1 cellular context compared by ENCODE assay signal in the genomic region with DNA sequence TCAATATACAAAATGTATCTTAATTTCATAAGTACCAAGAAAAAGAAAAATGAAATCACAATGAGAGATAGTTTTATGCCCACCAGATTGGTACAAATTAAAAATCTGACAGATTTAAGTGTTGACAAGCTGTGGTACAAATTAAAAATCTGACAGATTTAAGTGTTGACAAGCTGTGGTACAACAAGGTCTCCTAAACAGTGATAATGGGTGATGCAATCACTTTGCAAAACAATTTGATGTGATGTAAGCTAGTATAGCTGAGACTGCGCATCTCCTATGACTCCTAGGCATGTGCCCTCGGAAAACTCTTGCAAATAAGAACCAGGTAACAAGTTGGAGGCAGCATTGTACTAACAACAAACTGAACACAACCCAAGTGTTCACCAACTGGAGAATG.
TF ChIP-seq lines count a peak whose summit lies in the region.

No MANE protein-coding gene starts in this region.

TF ChIP-seq in GM12878, 131 proteins besides CTCF, POLR2A, EP300 and RAD21 (continued from another document):
- TF ChIP-seq NFXL1 (IDR thresholded peaks at IDR 0.05; ENCODE audit: borderline replicate concordance) (no peak), SIX5 (IDR thresholded peaks at IDR 0.05; ENCODE audit: low read depth, low read length, severe bottlenecking) (no peak), NFYA (IDR thresholded peaks at IDR 0.05; ENCODE audit: borderline replicate concordance, low read depth, low read length) (no peak), ASH2L (IDR thresholded peaks at IDR 0.05; ENCODE audit: borderline replicate concordance, low read depth) (no peak), SPI1 (IDR thresholded peaks at IDR 0.05; ENCODE audit: borderline replicate concordance, insufficient read depth, low read depth, low read length) (no peak), NBN (IDR thresholded peaks at IDR 0.05) (no peak), SMC3 (IDR thresholded peaks at IDR 0.05; ENCODE audit: borderline replicate concordance, low read length) (no peak), STAT1 (conservative IDR thresholded peaks at IDR 0.05) (no peak), TAF1 (IDR thresholded peaks at IDR 0.05; ENCODE audit: borderline replicate concordance, low read depth, low read length) (no peak), NR2C2 (IDR thresholded peaks at IDR 0.05; ENCODE audit: borderline replicate concordance, control insufficient read depth, insufficient read length, low read depth) (no peak), BACH1 (IDR thresholded peaks at IDR 0.05; ENCODE audit: borderline replicate concordance) (no peak)
- TF ChIP-seq, protein P1, sequence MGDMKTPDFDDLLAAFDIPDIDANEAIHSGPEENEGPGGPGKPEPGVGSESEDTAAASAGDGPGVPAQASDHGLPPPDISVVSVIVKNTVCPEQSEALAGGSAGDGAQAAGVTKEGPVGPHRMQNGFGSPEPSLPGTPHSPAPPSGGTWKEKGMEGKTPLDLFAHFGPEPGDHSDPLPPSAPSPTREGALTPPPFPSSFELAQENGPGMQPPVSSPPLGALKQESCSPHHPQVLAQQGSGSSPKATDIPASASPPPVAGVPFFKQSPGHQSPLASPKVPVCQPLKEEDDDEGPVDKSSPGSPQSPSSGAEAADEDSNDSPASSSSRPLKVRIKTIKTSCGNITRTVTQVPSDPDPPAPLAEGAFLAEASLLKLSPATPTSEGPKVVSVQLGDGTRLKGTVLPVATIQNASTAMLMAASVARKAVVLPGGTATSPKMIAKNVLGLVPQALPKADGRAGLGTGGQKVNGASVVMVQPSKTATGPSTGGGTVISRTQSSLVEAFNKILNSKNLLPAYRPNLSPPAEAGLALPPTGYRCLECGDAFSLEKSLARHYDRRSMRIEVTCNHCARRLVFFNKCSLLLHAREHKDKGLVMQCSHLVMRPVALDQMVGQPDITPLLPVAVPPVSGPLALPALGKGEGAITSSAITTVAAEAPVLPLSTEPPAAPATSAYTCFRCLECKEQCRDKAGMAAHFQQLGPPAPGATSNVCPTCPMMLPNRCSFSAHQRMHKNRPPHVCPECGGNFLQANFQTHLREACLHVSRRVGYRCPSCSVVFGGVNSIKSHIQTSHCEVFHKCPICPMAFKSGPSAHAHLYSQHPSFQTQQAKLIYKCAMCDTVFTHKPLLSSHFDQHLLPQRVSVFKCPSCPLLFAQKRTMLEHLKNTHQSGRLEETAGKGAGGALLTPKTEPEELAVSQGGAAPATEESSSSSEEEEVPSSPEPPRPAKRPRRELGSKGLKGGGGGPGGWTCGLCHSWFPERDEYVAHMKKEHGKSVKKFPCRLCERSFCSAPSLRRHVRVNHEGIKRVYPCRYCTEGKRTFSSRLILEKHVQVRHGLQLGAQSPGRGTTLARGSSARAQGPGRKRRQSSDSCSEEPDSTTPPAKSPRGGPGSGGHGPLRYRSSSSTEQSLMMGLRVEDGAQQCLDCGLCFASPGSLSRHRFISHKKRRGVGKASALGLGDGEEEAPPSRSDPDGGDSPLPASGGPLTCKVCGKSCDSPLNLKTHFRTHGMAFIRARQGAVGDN (IDR thresholded peaks at IDR 0.05): no peak
- TF ChIP-seq, protein P2, sequence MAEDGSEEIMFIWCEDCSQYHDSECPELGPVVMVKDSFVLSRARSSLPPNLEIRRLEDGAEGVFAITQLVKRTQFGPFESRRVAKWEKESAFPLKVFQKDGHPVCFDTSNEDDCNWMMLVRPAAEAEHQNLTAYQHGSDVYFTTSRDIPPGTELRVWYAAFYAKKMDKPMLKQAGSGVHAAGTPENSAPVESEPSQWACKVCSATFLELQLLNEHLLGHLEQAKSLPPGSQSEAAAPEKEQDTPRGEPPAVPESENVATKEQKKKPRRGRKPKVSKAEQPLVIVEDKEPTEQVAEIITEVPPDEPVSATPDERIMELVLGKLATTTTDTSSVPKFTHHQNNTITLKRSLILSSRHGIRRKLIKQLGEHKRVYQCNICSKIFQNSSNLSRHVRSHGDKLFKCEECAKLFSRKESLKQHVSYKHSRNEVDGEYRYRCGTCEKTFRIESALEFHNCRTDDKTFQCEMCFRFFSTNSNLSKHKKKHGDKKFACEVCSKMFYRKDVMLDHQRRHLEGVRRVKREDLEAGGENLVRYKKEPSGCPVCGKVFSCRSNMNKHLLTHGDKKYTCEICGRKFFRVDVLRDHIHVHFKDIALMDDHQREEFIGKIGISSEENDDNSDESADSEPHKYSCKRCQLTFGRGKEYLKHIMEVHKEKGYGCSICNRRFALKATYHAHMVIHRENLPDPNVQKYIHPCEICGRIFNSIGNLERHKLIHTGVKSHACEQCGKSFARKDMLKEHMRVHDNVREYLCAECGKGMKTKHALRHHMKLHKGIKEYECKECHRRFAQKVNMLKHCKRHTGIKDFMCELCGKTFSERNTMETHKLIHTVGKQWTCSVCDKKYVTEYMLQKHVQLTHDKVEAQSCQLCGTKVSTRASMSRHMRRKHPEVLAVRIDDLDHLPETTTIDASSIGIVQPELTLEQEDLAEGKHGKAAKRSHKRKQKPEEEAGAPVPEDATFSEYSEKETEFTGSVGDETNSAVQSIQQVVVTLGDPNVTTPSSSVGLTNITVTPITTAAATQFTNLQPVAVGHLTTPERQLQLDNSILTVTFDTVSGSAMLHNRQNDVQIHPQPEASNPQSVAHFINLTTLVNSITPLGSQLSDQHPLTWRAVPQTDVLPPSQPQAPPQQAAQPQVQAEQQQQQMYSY (CRISPR knock-in tag; IDR thresholded peaks at IDR 0.05): no peak
- TF ChIP-seq, protein P3, sequence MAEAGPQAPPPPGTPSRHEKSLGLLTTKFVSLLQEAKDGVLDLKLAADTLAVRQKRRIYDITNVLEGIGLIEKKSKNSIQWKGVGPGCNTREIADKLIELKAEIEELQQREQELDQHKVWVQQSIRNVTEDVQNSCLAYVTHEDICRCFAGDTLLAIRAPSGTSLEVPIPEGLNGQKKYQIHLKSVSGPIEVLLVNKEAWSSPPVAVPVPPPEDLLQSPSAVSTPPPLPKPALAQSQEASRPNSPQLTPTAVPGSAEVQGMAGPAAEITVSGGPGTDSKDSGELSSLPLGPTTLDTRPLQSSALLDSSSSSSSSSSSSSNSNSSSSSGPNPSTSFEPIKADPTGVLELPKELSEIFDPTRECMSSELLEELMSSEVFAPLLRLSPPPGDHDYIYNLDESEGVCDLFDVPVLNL (IDR thresholded peaks at IDR 0.05; ENCODE audit: low read depth, low read length): no peak
- TF ChIP-seq, protein P4, sequence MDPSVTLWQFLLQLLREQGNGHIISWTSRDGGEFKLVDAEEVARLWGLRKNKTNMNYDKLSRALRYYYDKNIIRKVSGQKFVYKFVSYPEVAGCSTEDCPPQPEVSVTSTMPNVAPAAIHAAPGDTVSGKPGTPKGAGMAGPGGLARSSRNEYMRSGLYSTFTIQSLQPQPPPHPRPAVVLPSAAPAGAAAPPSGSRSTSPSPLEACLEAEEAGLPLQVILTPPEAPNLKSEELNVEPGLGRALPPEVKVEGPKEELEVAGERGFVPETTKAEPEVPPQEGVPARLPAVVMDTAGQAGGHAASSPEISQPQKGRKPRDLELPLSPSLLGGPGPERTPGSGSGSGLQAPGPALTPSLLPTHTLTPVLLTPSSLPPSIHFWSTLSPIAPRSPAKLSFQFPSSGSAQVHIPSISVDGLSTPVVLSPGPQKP (IDR thresholded peaks at IDR 0.05; ENCODE audit: low read depth, low read length): no peak
- TF ChIP-seq, protein P5, sequence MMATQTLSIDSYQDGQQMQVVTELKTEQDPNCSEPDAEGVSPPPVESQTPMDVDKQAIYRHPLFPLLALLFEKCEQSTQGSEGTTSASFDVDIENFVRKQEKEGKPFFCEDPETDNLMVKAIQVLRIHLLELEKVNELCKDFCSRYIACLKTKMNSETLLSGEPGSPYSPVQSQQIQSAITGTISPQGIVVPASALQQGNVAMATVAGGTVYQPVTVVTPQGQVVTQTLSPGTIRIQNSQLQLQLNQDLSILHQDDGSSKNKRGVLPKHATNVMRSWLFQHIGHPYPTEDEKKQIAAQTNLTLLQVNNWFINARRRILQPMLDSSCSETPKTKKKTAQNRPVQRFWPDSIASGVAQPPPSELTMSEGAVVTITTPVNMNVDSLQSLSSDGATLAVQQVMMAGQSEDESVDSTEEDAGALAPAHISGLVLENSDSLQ (IDR thresholded peaks at IDR 0.05): no peak
TF ChIP-seq in GM12878: peak in this region for 0.
